Comparison of ENCODE assay signal across 19 cellular contexts in the genomic region with DNA sequence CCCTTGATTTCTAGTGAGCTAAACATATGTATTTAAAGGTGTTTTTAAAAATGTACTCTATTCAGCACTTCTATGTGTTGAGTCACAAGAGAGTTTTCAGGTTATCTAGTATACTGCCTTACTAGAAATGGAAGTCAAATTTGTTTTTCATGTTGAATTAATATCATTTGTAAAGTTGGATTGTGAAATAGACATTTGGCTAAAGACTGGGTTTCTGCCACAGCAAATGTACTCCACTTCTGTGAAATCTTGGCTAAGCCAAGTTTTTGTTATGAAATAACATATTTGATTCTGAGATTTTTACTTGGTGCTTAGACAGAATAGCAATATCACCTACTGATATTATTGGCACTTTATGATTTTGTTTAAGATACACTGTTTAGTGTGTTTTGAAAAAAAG.
DNase-seq lines count a peak whose midpoint lies in the region; ATAC-seq and TF ChIP-seq lines count a peak whose summit lies in the region.
"Had no signal": no experiment of that assay in that cellular context is flagged by ENCODE, and none has a peak within 500 bp of the region (broad histone marks: within the 10 kb centered on the region; RNA-seq: fewer than 3 reads in every experiment).

No MANE protein-coding gene starts in this region.

- no peaks in the 10 kb centered on the region for H3K27me3 ChIP-seq in mammary epithelial cell (ENCODE audit: insufficient read depth, low read length)
- H3K27me3 ChIP-seq: Peyer's patch had no signal

- BruUV-seq in mammary epithelial cell (replicated peaks; lab: Mats Ljungman, UMichigan): no TSS peak
- no TSS peak for BruUV-seq in OCI-LY7 (replicated peaks; lab: Mats Ljungman, UMichigan)

- no peak overlapping the region for H3K4me3 ChIP-seq in fibroblast of the aortic adventitia (ENCODE audit: low read depth, low read length)
- H3K4me3 ChIP-seq in mammary epithelial cell (replicated peaks in 1 of 3; ENCODE audit: insufficient read depth in 1 of 3, low read depth in 2 of 3, low read length in 3 of 3): no peak overlapping the region
- no peak overlapping the region for H3K4me3 ChIP-seq in OCI-LY7 (ENCODE audit: low read depth, low read length, poor library complexity, severe bottlenecking)
- H3K4me3 ChIP-seq: Peyer's patch had no signal

- CTCF ChIA-PET in mammary epithelial cell (lab: Charles Lee; ENCODE audit: low non-redundant PET) (no interaction called here), OCI-LY7 (lab: Charles Lee; ENCODE audit: unreplicated experiment) (no interaction called here)

- no peaks in the 10 kb centered on the region for H3K9me2 ChIP-seq in OCI-LY7 (ENCODE audit: insufficient read depth, low read length)

- dilution Hi-C loops in mammary epithelial cell (cut with HindIII; ENCODE audit: low sequenced_read_pairs): no loop called here

- POLR2A ChIA-PET in OCI-LY7 (lab: Charles Lee): no interaction called here

- H3K27ac ChIP-seq in mammary epithelial cell (ENCODE audit: insufficient read depth, low read depth, low read length): no peak overlapping the region
- no peak overlapping the region for H3K27ac ChIP-seq in OCI-LY7 (ENCODE audit: low read depth, low read length, poor library complexity, severe bottlenecking)
- H3K27ac ChIP-seq: 22Rv1, KMS-11, Peyer's patch had no signal

- H3K4me1 ChIP-seq in mammary epithelial cell (ENCODE audit: insufficient read depth, low read length): no peaks in the 10 kb centered on the region
- no peaks in the 10 kb centered on the region for H3K4me1 ChIP-seq in OCI-LY7 (ENCODE audit: insufficient read depth, low read length, poor library complexity, severe bottlenecking)
- H3K4me1 ChIP-seq: Peyer's patch had no signal

- H3K36me3 ChIP-seq in mammary epithelial cell (ENCODE audit: insufficient read depth, low read length) (no peaks in the 10 kb centered on the region), OCI-LY7 (ENCODE audit: insufficient read depth, low read length) (no peaks in the 10 kb centered on the region)
- H3K36me3 ChIP-seq: Peyer's patch had no signal

- intact Hi-C loops in Right ventricle myocardium superior (cut with DNase I): no loop called here
- intact Hi-C loops in cardiac septum (cut with DNase I): no loop called here
- intact Hi-C loops in mammary epithelial cell (cut with micrococcal nuclease): no loop called here
- intact Hi-C loops in OCI-LY7 (cut with micrococcal nuclease; ENCODE audit: unreplicated experiment): no loop called here

- no peak overlapping the region for H3K4me2 ChIP-seq in mammary epithelial cell (ENCODE audit: insufficient read depth, low read depth, low read length)
- no peak overlapping the region for H3K4me2 ChIP-seq in OCI-LY7 (ENCODE audit: low read length)
- H3K4me2 ChIP-seq: KMS-11 had no signal

- in situ Hi-C loops in mammary epithelial cell (cut with MboI; ENCODE audit: low sequenced_read_pairs in 2 of 2): no loop called here

- DNase-seq in Right ventricle myocardium superior (no peak), cardiac septum (ENCODE audit: low spot score) (no peak), dedifferentiated amniotic fluid mesenchymal stem cell (ENCODE audit: extremely low spot score) (peak; percentile 27), fibroblast of the aortic adventitia (ENCODE audit: low read depth) (peak; percentile 69), mammary epithelial cell (no peak), OCI-LY7 (ENCODE audit: low spot score) (no peak), HUDEP-2 (lab: John Stamatoyannopoulos, UW; ENCODE audit: unreplicated experiment in 76 of 76) (no peak)
- DNase-seq: DMS153, DND-41, NCI-H1048, NCI-H1417, NCI-H1694, NCI-H2029 treated with DMSO at 0.1 percent for 48 hours, NCI-H526 treated with DMSO at 0.1 percent for 48 hours, OCI-M1, Peyer's patch had no signal

- no peak overlapping the region for H3K9ac ChIP-seq in mammary epithelial cell (ENCODE audit: insufficient read depth, low read length)
- H3K9ac ChIP-seq: KMS-11 had no signal

- H3K79me2 ChIP-seq in mammary epithelial cell (ENCODE audit: insufficient read depth, low read length) (no peaks in the 10 kb centered on the region), OCI-LY7 (ENCODE audit: insufficient read depth, low read depth, low read length) (no peaks in the 10 kb centered on the region)

- peak; percentile 27 for ATAC-seq in Right ventricle myocardium superior (ENCODE audit: poor library complexity)
- ATAC-seq: HCT116 had no signal

- H2AFZ ChIP-seq in mammary epithelial cell (ENCODE audit: low read depth, low read length) (no peak overlapping the region), OCI-LY7 (ENCODE audit: low read length) (no peak overlapping the region)

- H4K20me1 ChIP-seq in mammary epithelial cell (ENCODE audit: insufficient read depth, low read length): no peaks in the 10 kb centered on the region
- no peaks in the 10 kb centered on the region for H4K20me1 ChIP-seq in OCI-LY7 (ENCODE audit: insufficient read depth, low read length)

- H3K9me3 ChIP-seq in mammary epithelial cell (replicated peaks; ENCODE audit: insufficient read depth, low read length): no peaks in the 10 kb centered on the region
- no peaks in the 10 kb centered on the region for H3K9me3 ChIP-seq in OCI-LY7 (ENCODE audit: low read length)
- H3K9me3 ChIP-seq: Peyer's patch had no signal

- TF ChIP-seq CTCF in fibroblast of the aortic adventitia (IDR thresholded peaks at IDR 0.05; ENCODE audit: insufficient read depth, low read length): no peak
- TF ChIP-seq CTCF in mammary epithelial cell (conservative IDR thresholded peaks at IDR 0.05 in 1 of 2, IDR thresholded peaks at IDR 0.05 in 1 of 2; ENCODE audit: extremely low read depth in 1 of 2, insufficient read depth in 1 of 2, low read depth in 1 of 2, low read length in 2 of 2): no peak
- no peak for TF ChIP-seq CTCF in OCI-LY7 (conservative IDR thresholded peaks at IDR 0.05; ENCODE audit: low read length)

Comparison
In these comparisons a context has a peak if more than half of its experiments do, and no peak if none do; other contexts are left out.
1. DNase-seq: peak in dedifferentiated amniotic fluid mesenchymal stem cell (single experiment) and fibroblast of the aortic adventitia (single experiment); none in Right ventricle myocardium superior (single experiment), cardiac septum (single experiment), mammary epithelial cell (single experiment), OCI-LY7 (single experiment) and HUDEP-2 (0 of 76).